1 cellular context compared by ENCODE assay signal in the genomic region with DNA sequence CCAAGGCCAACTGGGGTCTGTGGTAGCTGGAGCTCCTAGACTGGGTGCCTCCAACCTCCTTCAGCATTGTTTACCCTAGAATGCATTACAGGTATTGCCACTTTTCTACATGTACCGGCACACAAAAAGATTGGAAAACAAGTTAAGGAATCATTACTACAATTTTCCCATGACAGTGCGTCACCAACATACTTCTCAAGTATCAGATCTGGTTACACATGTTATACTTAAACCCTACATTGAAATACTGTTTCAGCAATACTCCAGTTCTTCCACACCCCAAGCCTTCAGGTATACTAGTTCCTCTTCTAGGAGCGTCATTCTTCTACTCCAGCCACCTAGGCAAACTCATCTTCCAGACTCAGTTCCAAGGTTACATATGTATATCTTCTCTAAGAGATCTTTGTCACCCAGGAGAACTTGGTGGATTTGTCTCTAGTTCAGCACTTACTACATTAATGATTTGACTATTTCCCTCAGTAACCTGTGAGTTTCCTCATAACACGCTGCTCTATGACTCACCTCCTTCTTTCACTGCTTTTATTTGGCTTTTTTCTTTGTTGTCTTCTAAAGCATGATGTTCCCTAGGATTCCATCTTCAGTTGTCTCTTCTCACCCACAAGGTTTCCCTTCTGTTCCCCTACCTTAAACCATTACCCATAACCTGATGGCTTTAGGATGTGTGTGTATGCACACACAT.
TF ChIP-seq lines count a peak whose summit lies in the region.

No MANE protein-coding gene starts in this region.

TF ChIP-seq in WTC11, 78 proteins besides CTCF, POLR2A, EP300 and RAD21 (continued from another document):
- TF ChIP-seq, protein P1, sequence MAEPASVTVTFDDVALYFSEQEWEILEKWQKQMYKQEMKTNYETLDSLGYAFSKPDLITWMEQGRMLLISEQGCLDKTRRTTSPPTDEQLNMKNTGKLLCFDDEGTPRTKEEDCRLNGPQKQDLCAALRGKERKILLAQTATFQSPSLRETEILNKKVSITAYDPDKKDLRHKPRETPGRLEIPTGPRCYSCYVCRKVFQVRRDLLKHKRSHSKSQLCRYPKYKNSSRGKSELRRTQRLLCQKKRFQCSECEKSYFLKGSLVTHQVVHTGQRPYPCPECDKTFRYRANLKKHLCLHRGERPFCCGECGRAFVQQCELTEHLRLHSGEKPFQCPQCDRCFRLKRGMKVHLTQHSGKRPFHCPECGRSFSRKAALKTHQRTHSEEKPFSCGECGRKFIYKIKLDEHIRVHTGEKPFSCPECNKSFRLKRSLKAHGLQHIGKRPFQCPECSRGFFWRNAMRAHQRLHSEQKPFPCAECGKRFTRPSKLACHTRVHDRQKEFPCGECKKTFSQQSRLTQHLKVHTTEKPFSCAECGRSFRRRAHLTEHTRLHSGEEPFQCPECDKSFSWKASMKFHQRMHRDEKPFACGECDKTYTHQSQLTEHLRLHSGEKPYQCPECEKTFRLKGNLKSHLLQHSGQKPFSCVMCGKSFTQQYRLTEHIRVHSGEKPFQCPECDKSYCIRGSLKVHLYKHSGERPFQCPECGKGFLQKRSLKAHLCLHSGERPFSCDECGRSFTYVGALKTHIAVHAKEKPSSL (CRISPR knock-in tag; conservative IDR thresholded peaks at IDR 0.05): no peak
- no peak for TF ChIP-seq GRHL2 (CRISPR knock-in tag; IDR thresholded peaks at IDR 0.05; ENCODE audit: insufficient replicate concordance, severe bottlenecking)
